In the genomic region with DNA sequence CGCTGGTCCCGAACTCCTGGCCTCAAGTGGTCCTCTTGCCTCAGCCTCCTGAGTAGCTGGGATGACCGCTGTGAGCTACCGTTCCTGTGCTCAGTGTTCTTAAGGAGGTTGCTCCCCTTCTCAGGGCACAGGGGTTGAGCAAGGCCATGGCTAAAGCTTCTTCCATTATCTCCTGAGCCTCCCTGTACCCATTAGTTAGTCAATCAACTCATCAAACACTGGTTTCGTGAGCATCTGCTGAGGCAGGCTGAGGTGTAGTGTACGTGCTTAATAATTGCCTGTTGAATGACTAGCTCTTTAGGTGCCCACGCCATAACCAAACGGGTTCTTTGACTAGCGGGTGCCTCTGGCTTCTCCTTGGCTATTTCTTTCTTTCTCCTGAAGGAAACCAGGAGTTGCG, we compare ENCODE assay signal across 9 cellular contexts. TPM values are rescaled to one million over a fixed set of nuclear protein-coding genes. Genes with fewer than 3 reads are reported as not detected.
DNase-seq lines count a peak whose midpoint lies in the region; FAIRE-seq and TF ChIP-seq lines count a peak whose summit lies in the region.
"Had no signal": no experiment of that assay in that cellular context is flagged by ENCODE, and none has a peak within 500 bp of the region (broad histone marks: within the 10 kb centered on the region; RNA-seq: fewer than 3 reads in every experiment).

No MANE protein-coding gene starts in this region.

- peak overlapping the region; percentile 40 for H2AK5ac ChIP-seq in mesendoderm (ENCODE audit: low read length)

- no peak for TF ChIP-seq EP300 in tibial nerve (IDR thresholded peaks at IDR 0.05)

- TF ChIP-seq CTCF in tibial nerve (IDR thresholded peaks at IDR 0.05) = no peak

- DNase-seq in NT2/D1 (ENCODE audit: low read depth, low spot score) (no peak), mesendoderm (no peak), tibial nerve (ENCODE audit: low spot score in 2 of 2) (no peak), GM19239 (ENCODE audit: insufficient read length, low spot score) (no peak), NCI-H345 treated with DMSO at 0.1 percent for 48 hours (lab: John Stamatoyannopoulos, UW; ENCODE audit: unreplicated experiment) (no peak)
- DNase-seq in activated T-cell treated with anti-CD3 and anti-CD28 coated beads, Interleukin-2, amount 50 U/mL, for 24 hours = no peak
- DNase-seq: NCI-H1105, OCI-M1 had no signal

- no peak overlapping the region for H3K27ac Mint-ChIP-seq in activated T-cell treated with anti-CD3 and anti-CD28 coated beads, Interleukin-2, amount 50 U/mL, for 24 hours

- H3K9me3 ChIP-seq in NT2/D1 (ENCODE audit: insufficient read depth, low read length) (no peaks in the 10 kb centered on the region), tibial nerve (no peaks in the 10 kb centered on the region)

- H3K4ac ChIP-seq in mesendoderm (ENCODE audit: low read depth, low read length) = peak overlapping the region; percentile 41

- peak overlapping the region; percentile 21 for H2BK120ac ChIP-seq in mesendoderm (ENCODE audit: low read depth, low read length)

- H3K9ac ChIP-seq in NT2/D1 (ENCODE audit: insufficient read length, low read depth) (peak overlapping the region; percentile 79), mesendoderm (ENCODE audit: low read length) (peak overlapping the region; percentile 63)

- H3K23ac ChIP-seq in mesendoderm (ENCODE audit: low read length) = no peak overlapping the region

- no peaks in the 10 kb centered on the region for H3K27me3 Mint-ChIP-seq in activated T-cell treated with anti-CD3 and anti-CD28 coated beads, Interleukin-2, amount 50 U/mL, for 24 hours

- peak overlapping the region; percentile 32 for H3K18ac ChIP-seq in mesendoderm (ENCODE audit: low read length)

- H3K56ac ChIP-seq in mesendoderm (ENCODE audit: low read length) = peak overlapping the region; percentile 95

- no peaks in the 10 kb centered on the region for H3K9me3 Mint-ChIP-seq in activated T-cell treated with anti-CD3 and anti-CD28 coated beads, Interleukin-2, amount 50 U/mL, for 24 hours

- H3K36me3 ChIP-seq in NT2/D1 (ENCODE audit: insufficient read depth, insufficient read length, low read length) (peaks cover 2% of the 10 kb centered on the region), mesendoderm (ENCODE audit: control insufficient read depth, insufficient read depth, low read length) (no peaks in the 10 kb centered on the region), tibial nerve (no peaks in the 10 kb centered on the region)

- H3K4me1 Mint-ChIP-seq in activated T-cell treated with anti-CD3 and anti-CD28 coated beads, Interleukin-2, amount 50 U/mL, for 24 hours (ENCODE audit: low read depth) = peaks cover 12% of the 10 kb centered on the region

- H3K4me3 Mint-ChIP-seq in activated T-cell treated with anti-CD3 and anti-CD28 coated beads, Interleukin-2, amount 50 U/mL, for 24 hours = no peak overlapping the region

- no peak for TF ChIP-seq POLR2A in tibial nerve (IDR thresholded peaks at IDR 0.05)

- WGBS in mesendoderm (ENCODE audit: extremely low coverage, insufficient coverage, low lambda C conversion rate) = no CpG with 5 or more reads among the region's 10 CpGs
- WGBS in tibial nerve, 2 donors = 85 to 86% methylated on average over 10 of the region's 10 CpGs

- no peaks in the 10 kb centered on the region for H3K79me1 ChIP-seq in mesendoderm (ENCODE audit: low read length)

- H3K36me3 Mint-ChIP-seq in activated T-cell treated with anti-CD3 and anti-CD28 coated beads, Interleukin-2, amount 50 U/mL, for 24 hours (ENCODE audit: low read depth) = no peaks in the 10 kb centered on the region

- FAIRE-seq in GM19239 (lab: Jason Lieb, UNC) = no peak

- peak overlapping the region; percentile 81 for H2BK5ac ChIP-seq in mesendoderm (ENCODE audit: low read length)

- H4K5ac ChIP-seq in mesendoderm (ENCODE audit: low read length) = no peak overlapping the region

- peaks cover 21% of the 10 kb centered on the region for H3K4me1 ChIP-seq in NT2/D1 (ENCODE audit: insufficient read depth, insufficient read length)
- peaks cover 7% of the 10 kb centered on the region for H3K4me1 ChIP-seq in mesendoderm (ENCODE audit: control insufficient read depth, low read depth, low read length)
- H3K4me1 ChIP-seq in tibial nerve = peaks cover 0 to 82% (median 26%) of the 10 kb centered on the region in 4 donors

- no peaks in the 10 kb centered on the region for H3K27me3 ChIP-seq in NT2/D1 (ENCODE audit: insufficient read depth, insufficient read length)
- no peaks in the 10 kb centered on the region for H3K27me3 ChIP-seq in mesendoderm (ENCODE audit: insufficient read depth, low read length, poor library complexity)
- no peaks in the 10 kb centered on the region for H3K27me3 ChIP-seq in tibial nerve

- H3K4me3 ChIP-seq in NT2/D1 (ENCODE audit: insufficient read length, low read depth) (no peak overlapping the region), mesendoderm (ENCODE audit: low read length) (no peak overlapping the region), tibial nerve (peak overlapping the region in 1 of 4 donors; percentile 26)

- H3K4me2 ChIP-seq in mesendoderm (ENCODE audit: low read length) = no peak overlapping the region

- H4K8ac ChIP-seq in mesendoderm (ENCODE audit: low read depth, low read length) = no peak overlapping the region

- peak overlapping the region; percentile 19 for H3K27ac ChIP-seq in cingulate gyrus (ENCODE audit: low read depth, low read length)
- H3K27ac ChIP-seq in mesendoderm (ENCODE audit: low read depth, low read length) = peak overlapping the region; percentile 71
- peak overlapping the region; percentile 33 to 89 (median 78) for H3K27ac ChIP-seq in tibial nerve

- H2BK15ac ChIP-seq in mesendoderm (replicated peaks; ENCODE audit: low read depth) = no peak overlapping the region

- no peaks in the 10 kb centered on the region for H3K79me2 ChIP-seq in mesendoderm (ENCODE audit: control insufficient read depth, insufficient read depth, low read length)

RNA-seq across cellular contexts. Expression of a gene that starts 11.7 kb away (rescaled TPM):
- 0.07 TPM for polyA plus RNA-seq in mesendoderm (2013, experiment 1 of 2)
- 0.13 TPM for polyA plus RNA-seq in mesendoderm (2013, experiment 2 of 2)
- 1 to 10 TPM; 1.8 to 7.8 (median 4.9) TPM for total RNA-seq in tibial nerve

RNA-seq across cellular contexts. Expression of a gene that starts 24.0 kb away (rescaled TPM):
- polyA plus RNA-seq in mesendoderm (2013, experiment 1 of 2) = 14.5 TPM
- polyA plus RNA-seq in mesendoderm (2013, experiment 2 of 2) = 15.0 TPM
- total RNA-seq in tibial nerve = 100 to 1,000 TPM in 1 of 4 donors, 10 to 100 TPM in 3; 31.5 to 185 (median 73.0) TPM

RNA-seq across cellular contexts. Expression of a gene that starts 27.0 kb away (rescaled TPM):
- polyA plus RNA-seq in mesendoderm (2013, experiment 1 of 2) = 2.9 TPM
- 2.9 TPM for polyA plus RNA-seq in mesendoderm (2013, experiment 2 of 2)
- 10 to 100 TPM; 28.4 to 54.9 (median 36.9) TPM for total RNA-seq in tibial nerve

RNA-seq across cellular contexts. Expression of a gene that starts 47.5 kb away (rescaled TPM):
- polyA plus RNA-seq in mesendoderm (2013, experiment 1 of 2) = 1.2 TPM
- 1.1 TPM for polyA plus RNA-seq in mesendoderm (2013, experiment 2 of 2)
- total RNA-seq in tibial nerve = 1 to 10 TPM in 2 of 4 donors, under 1 TPM in 2; 0.63 to 1.5 (median 1.1) TPM

Comparison
In these comparisons a context has a peak if more than half of its experiments do, and no peak if none do; other contexts are left out.
1. H3K27ac ChIP-seq: peak in every context shown above with its lines; median percentile 78 in tibial nerve; 71 in mesendoderm; 19 in cingulate gyrus.